Comparison of ENCODE assay signal across 1 cellular context in the genomic region with DNA sequence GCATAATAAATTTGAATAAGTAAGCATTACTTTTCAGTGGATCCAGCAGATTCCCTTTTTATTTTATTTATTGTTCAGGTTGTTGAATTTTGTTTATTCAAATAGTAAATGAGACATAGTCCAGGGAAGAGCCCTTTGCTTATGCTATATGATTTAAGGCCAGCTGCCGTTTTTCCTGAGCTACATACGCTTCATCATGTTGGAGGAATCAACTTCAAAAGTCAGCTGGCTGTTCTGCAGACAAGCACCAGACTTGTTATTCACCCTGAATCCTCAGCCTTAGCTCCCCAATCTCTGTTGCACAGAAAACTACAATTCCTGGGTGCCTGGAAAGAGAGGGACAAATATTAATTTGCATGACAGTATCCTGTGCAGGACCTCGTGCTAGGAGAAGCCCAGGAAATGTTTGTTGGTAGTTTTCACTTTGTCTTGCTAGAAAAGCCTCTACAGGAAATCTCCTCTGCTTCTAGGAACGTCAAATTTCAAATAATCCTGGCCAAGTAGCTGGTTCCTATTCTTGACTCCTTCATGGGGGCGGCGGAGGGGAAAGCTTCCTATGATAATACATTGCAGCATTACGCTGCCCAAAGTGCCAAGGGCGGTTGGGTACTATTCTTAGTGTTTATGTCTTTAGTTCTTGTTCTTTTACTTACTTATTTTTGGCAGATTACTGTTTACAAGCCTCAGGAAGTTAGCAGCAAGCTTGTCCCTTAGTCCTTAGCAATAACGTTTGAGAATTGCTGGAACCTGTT.
TF ChIP-seq lines count a peak whose summit lies in the region.

No MANE protein-coding gene starts in this region.

TF ChIP-seq in H1, 55 proteins besides CTCF, POLR2A, EP300 and RAD21 (continued from another document):
- TF ChIP-seq CBX5 (IDR thresholded peaks at IDR 0.05; ENCODE audit: low read depth, low read length): no peak
- TF ChIP-seq, protein P1, sequence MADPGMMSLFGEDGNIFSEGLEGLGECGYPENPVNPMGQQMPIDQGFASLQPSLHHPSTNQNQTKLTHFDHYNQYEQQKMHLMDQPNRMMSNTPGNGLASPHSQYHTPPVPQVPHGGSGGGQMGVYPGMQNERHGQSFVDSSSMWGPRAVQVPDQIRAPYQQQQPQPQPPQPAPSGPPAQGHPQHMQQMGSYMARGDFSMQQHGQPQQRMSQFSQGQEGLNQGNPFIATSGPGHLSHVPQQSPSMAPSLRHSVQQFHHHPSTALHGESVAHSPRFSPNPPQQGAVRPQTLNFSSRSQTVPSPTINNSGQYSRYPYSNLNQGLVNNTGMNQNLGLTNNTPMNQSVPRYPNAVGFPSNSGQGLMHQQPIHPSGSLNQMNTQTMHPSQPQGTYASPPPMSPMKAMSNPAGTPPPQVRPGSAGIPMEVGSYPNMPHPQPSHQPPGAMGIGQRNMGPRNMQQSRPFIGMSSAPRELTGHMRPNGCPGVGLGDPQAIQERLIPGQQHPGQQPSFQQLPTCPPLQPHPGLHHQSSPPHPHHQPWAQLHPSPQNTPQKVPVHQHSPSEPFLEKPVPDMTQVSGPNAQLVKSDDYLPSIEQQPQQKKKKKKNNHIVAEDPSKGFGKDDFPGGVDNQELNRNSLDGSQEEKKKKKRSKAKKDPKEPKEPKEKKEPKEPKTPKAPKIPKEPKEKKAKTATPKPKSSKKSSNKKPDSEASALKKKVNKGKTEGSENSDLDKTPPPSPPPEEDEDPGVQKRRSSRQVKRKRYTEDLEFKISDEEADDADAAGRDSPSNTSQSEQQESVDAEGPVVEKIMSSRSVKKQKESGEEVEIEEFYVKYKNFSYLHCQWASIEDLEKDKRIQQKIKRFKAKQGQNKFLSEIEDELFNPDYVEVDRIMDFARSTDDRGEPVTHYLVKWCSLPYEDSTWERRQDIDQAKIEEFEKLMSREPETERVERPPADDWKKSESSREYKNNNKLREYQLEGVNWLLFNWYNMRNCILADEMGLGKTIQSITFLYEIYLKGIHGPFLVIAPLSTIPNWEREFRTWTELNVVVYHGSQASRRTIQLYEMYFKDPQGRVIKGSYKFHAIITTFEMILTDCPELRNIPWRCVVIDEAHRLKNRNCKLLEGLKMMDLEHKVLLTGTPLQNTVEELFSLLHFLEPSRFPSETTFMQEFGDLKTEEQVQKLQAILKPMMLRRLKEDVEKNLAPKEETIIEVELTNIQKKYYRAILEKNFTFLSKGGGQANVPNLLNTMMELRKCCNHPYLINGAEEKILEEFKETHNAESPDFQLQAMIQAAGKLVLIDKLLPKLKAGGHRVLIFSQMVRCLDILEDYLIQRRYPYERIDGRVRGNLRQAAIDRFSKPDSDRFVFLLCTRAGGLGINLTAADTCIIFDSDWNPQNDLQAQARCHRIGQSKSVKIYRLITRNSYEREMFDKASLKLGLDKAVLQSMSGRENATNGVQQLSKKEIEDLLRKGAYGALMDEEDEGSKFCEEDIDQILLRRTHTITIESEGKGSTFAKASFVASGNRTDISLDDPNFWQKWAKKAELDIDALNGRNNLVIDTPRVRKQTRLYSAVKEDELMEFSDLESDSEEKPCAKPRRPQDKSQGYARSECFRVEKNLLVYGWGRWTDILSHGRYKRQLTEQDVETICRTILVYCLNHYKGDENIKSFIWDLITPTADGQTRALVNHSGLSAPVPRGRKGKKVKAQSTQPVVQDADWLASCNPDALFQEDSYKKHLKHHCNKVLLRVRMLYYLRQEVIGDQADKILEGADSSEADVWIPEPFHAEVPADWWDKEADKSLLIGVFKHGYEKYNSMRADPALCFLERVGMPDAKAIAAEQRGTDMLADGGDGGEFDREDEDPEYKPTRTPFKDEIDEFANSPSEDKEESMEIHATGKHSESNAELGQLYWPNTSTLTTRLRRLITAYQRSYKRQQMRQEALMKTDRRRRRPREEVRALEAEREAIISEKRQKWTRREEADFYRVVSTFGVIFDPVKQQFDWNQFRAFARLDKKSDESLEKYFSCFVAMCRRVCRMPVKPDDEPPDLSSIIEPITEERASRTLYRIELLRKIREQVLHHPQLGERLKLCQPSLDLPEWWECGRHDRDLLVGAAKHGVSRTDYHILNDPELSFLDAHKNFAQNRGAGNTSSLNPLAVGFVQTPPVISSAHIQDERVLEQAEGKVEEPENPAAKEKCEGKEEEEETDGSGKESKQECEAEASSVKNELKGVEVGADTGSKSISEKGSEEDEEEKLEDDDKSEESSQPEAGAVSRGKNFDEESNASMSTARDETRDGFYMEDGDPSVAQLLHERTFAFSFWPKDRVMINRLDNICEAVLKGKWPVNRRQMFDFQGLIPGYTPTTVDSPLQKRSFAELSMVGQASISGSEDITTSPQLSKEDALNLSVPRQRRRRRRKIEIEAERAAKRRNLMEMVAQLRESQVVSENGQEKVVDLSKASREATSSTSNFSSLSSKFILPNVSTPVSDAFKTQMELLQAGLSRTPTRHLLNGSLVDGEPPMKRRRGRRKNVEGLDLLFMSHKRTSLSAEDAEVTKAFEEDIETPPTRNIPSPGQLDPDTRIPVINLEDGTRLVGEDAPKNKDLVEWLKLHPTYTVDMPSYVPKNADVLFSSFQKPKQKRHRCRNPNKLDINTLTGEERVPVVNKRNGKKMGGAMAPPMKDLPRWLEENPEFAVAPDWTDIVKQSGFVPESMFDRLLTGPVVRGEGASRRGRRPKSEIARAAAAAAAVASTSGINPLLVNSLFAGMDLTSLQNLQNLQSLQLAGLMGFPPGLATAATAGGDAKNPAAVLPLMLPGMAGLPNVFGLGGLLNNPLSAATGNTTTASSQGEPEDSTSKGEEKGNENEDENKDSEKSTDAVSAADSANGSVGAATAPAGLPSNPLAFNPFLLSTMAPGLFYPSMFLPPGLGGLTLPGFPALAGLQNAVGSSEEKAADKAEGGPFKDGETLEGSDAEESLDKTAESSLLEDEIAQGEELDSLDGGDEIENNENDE (IDR thresholded peaks at IDR 0.05; ENCODE audit: insufficient replicate concordance, low read length): no peak
